10 cellular contexts compared by ENCODE assay signal in the genomic region with DNA sequence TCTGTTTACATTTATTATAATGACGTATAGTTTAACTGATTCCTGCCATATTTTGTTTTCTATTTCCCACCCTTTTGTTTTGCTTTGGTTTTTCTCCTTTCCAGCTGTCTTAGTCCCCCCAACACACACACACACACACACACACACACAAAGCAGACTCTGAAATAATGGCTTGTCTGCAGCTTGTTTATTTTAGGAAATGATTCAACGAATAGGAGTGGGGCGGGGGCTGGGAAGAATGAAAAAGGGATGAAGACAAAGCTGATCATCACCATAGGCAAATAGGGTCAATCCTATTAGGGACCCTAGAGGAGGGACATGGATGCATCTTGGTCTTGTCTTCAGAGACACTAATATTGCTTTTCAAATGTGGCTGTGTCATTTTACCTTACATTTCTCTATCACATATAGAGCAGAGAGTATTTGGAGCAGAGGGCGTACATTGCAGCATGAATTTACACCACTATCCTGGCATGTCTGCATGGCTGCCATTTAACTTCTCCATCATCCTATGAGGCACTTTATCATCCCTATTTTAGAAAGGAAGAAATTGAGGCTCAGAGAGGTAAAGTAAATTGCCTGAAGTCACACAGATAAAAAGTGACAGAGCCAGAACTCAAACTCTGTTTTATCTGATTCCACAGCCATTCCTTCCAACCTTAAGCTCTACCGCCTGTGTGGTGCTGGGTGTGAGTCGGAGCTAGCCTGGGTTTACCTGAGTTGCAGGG.
A peak's percentile ranks its signal among the peaks of the same experiment; 100 is the strongest.
DNase-seq lines count a peak whose midpoint lies in the region; ATAC-seq and TF ChIP-seq lines count a peak whose summit lies in the region.
"Had no signal": no experiment of that assay in that cellular context is flagged by ENCODE, and none has a peak within 500 bp of the region (broad histone marks: within the 10 kb centered on the region; RNA-seq: fewer than 3 reads in every experiment).

No MANE protein-coding gene starts in this region.

- WGBS in neuronal stem cell (ENCODE audit: extremely low coverage in 2 of 2, insufficient read length in 2 of 2, insufficient replicate concordance in 1 of 2), 2 donors, result no CpG with 5 or more reads among the region's 6 CpGs

- H3K18ac ChIP-seq in neuronal stem cell (ENCODE audit: low read length), result no peak overlapping the region

- H3K27me3 ChIP-seq in PC-9 (ENCODE audit: insufficient read depth, low read depth), result no peaks in the 10 kb centered on the region
- H3K27me3 ChIP-seq in neuronal stem cell (ENCODE audit: control insufficient read depth in 3 of 3, insufficient read depth in 3 of 3, low read depth in 1 of 3, low read length in 3 of 3), result no peaks in the 10 kb centered on the region
- H3K27me3 ChIP-seq in dorsolateral prefrontal cortex, result peaks cover 0 to 5% (median 0%) of the 10 kb centered on the region in 45 donors

- H3K9me3 ChIP-seq in PC-9 (ENCODE audit: insufficient read depth, low read depth) (no peaks in the 10 kb centered on the region), neuronal stem cell (replicated peaks in 1 of 2; ENCODE audit: control insufficient read depth in 2 of 2, insufficient read depth in 1 of 2, low read depth in 1 of 2, low read length in 2 of 2) (no peaks in the 10 kb centered on the region)

- H3K27ac Mint-ChIP-seq in stimulated activated naive B cell treated with anti-CD40 and anti-IgM and Interleukin-4, amounts not matched to agents 10 μg/mL and 1 μg/mL and 100 μg/mL, for 72 hours, result no peak overlapping the region

- H3K4me3 ChIP-seq in PC-9, result peak overlapping the region; percentile 38
- no peak overlapping the region for H3K4me3 ChIP-seq in neuronal stem cell (ENCODE audit: low read length in 2 of 2)
- no peak overlapping the region for H3K4me3 ChIP-seq in dorsolateral prefrontal cortex

- no peak overlapping the region for H3K4ac ChIP-seq in neuronal stem cell (ENCODE audit: low read length)

- no peaks in the 10 kb centered on the region for H3K36me3 Mint-ChIP-seq in stimulated activated naive B cell treated with anti-CD40 and anti-IgM and Interleukin-4, amounts not matched to agents 10 μg/mL and 1 μg/mL and 100 μg/mL, for 72 hours

- H3K4me1 ChIP-seq in PC-9 (replicated peaks; ENCODE audit: insufficient read depth) (peaks cover 73% of the 10 kb centered on the region), neuronal stem cell (ENCODE audit: control insufficient read depth in 2 of 2, insufficient read depth in 1 of 2, low read depth in 1 of 2, low read length in 2 of 2) (peaks cover 17 to 19% of the 10 kb centered on the region in 2 donors)

- H3K23ac ChIP-seq in neuronal stem cell (ENCODE audit: low read depth, low read length, poor library complexity), result no peak overlapping the region

- no peak overlapping the region for H2BK5ac ChIP-seq in neuronal stem cell (ENCODE audit: low read length)

- no peaks in the 10 kb centered on the region for H3K79me1 ChIP-seq in neuronal stem cell (ENCODE audit: low read depth, low read length)

- H2AFZ ChIP-seq in PC-9 (no peak overlapping the region), neuronal stem cell (ENCODE audit: low read length) (peak overlapping the region; percentile 82)

- no peaks in the 10 kb centered on the region for H4K20me1 ChIP-seq in PC-9 (ENCODE audit: insufficient read depth)

- no peak overlapping the region for H2BK120ac ChIP-seq in neuronal stem cell (ENCODE audit: low read depth, low read length)

- no peak overlapping the region for H2BK15ac ChIP-seq in neuronal stem cell (ENCODE audit: low read length)

- no peaks in the 10 kb centered on the region for H3K9me2 ChIP-seq in PC-9 (ENCODE audit: insufficient read depth)

- peaks cover 8 to 11% of the 10 kb centered on the region in 2 donors for H3K27me3 Mint-ChIP-seq in stimulated activated naive B cell treated with anti-CD40 and anti-IgM and Interleukin-4, amounts not matched to agents 10 μg/mL and 1 μg/mL and 100 μg/mL, for 72 hours

- CTCF ChIA-PET in PC-9 (lab: Charles Lee), result interaction anchor here (0.6 kb wide), 1 partner anchor 49 kb away, joined by 7 read pairs; no protein-coding TSS in a partner anchor

- H3K79me2 ChIP-seq in PC-9 (ENCODE audit: low read depth), result no peaks in the 10 kb centered on the region

- H3K27ac ChIP-seq in PC-9 (peak overlapping the region; percentile 100), epithelial cell of prostate (peak overlapping the region; percentile 100), neuronal stem cell (replicated peaks; ENCODE audit: low read length) (peak overlapping the region; percentile 1), dorsolateral prefrontal cortex (no peak overlapping the region)

- intact Hi-C loops in PC-9 (cut with micrococcal nuclease; ENCODE audit: unreplicated experiment), result loop anchor here (5.0 kb wide), 1 partner anchor 197 kb away; no protein-coding TSS in a partner anchor
- intact Hi-C loops in dorsolateral prefrontal cortex (cut with DNase I), result no loop called here

- BruUV-seq in PC-9 (replicated peaks; lab: Mats Ljungman, UMichigan), result no TSS peak

- no peak overlapping the region for H4K91ac ChIP-seq in neuronal stem cell (ENCODE audit: low read depth, low read length, poor library complexity)

- no peak overlapping the region for H3K9ac ChIP-seq in neuronal stem cell (ENCODE audit: low read depth, low read length, poor library complexity)

- H2AK5ac ChIP-seq in neuronal stem cell (ENCODE audit: low read depth, low read length), result no peak overlapping the region

- POLR2A ChIA-PET in PC-9 (lab: Charles Lee; ENCODE audit: unreplicated experiment), result interaction anchor here (0.6 to 0.9 kb wide), 2 partner anchors 38 to 50 kb away, joined by 3 to 4 read pairs; no protein-coding TSS in a partner anchor

- H3K4me2 ChIP-seq in PC-9, result peak overlapping the region; percentile 79
- no peak overlapping the region for H3K4me2 ChIP-seq in neuronal stem cell (ENCODE audit: insufficient read depth, low read length, poor library complexity, severe bottlenecking)

- H3K4me3 Mint-ChIP-seq in stimulated activated naive B cell treated with anti-CD40 and anti-IgM and Interleukin-4, amounts not matched to agents 10 μg/mL and 1 μg/mL and 100 μg/mL, for 72 hours, result no peak overlapping the region

- ATAC-seq in stimulated activated naive B cell treated with anti-CD40 and anti-IgM and Interleukin-4, amounts not matched to agents 10 μg/mL and 1 μg/mL and 100 μg/mL, for 72 hours (replicated peaks), result no peak
- no peak for ATAC-seq in HG02840 (IDR thresholded peaks at IDR 0.05; ENCODE audit: low FRiP score, unreplicated experiment)

- peaks cover 48% of the 10 kb centered on the region for H3F3A ChIP-seq in PC-9 (ENCODE audit: insufficient read depth, low read depth)

- no peak overlapping the region for H4K8ac ChIP-seq in neuronal stem cell (ENCODE audit: low read depth, low read length)

- no peak overlapping the region for H3K14ac ChIP-seq in neuronal stem cell (ENCODE audit: low read length)

- DNase-seq in EL (peak; percentile 79), PC-9 (peak in 1 of 2 experiments; percentile 35), epithelial cell of prostate (ENCODE audit: low read depth, low spot score) (no peak), neuronal stem cell (ENCODE audit: low spot score) (no peak), NCI-H446 treated with DMSO at 0.1 percent for 48 hours (lab: John Stamatoyannopoulos, UW) (no peak), dorsolateral prefrontal cortex (no peak)
- no peak for DNase-seq in stimulated activated naive B cell treated with anti-CD40 and anti-IgM and Interleukin-4, amounts not matched to agents 10 μg/mL and 1 μg/mL and 100 μg/mL, for 72 hours
- DNase-seq: activated gamma-delta T cell treated with Interleukin-2 at 50 U/mL for 16 hours, occipital lobe had no signal

- no peak overlapping the region for H2BK12ac ChIP-seq in neuronal stem cell (ENCODE audit: low read length)

- TF ChIP-seq CTCF in PC-9 (conservative IDR thresholded peaks at IDR 0.05) (no peak), dorsolateral prefrontal cortex (IDR thresholded peaks at IDR 0.05 in 54 of 56, conservative IDR thresholded peaks at IDR 0.05 in 2 of 56; ENCODE audit: low read depth in 1 of 56, partially characterized antibody in 56 of 56) (no peak)

- no peaks in the 10 kb centered on the region for H3K4me1 Mint-ChIP-seq in stimulated activated naive B cell treated with anti-CD40 and anti-IgM and Interleukin-4, amounts not matched to agents 10 μg/mL and 1 μg/mL and 100 μg/mL, for 72 hours

- no peaks in the 10 kb centered on the region for H3K9me3 Mint-ChIP-seq in stimulated activated naive B cell treated with anti-CD40 and anti-IgM and Interleukin-4, amounts not matched to agents 10 μg/mL and 1 μg/mL and 100 μg/mL, for 72 hours

- H3K36me3 ChIP-seq in PC-9 (ENCODE audit: low read depth) (no peaks in the 10 kb centered on the region), neuronal stem cell (replicated peaks in 1 of 2; ENCODE audit: control insufficient read depth in 2 of 2, insufficient read depth in 2 of 2, low read length in 2 of 2) (no peaks in the 10 kb centered on the region)

Comparison
In these comparisons a context has a peak if more than half of its experiments do, and no peak if none do; other contexts are left out.
1. H3K27ac ChIP-seq: peak in PC-9 (single experiment), epithelial cell of prostate (single experiment) and neuronal stem cell (single experiment); none in dorsolateral prefrontal cortex (0 of 59).